Comparison of ENCODE assay signal across 15 cellular contexts in genomic region chr3:56339244-56339643, GRCh38.
DNase-seq lines count a peak whose midpoint lies in the region; ATAC-seq and TF ChIP-seq lines count a peak whose summit lies in the region.
"Had no signal": no experiment of that assay in that cellular context is flagged by ENCODE, and none has a peak within 500 bp of the region (broad histone marks: within the 10 kb centered on the region; RNA-seq: fewer than 3 reads in every experiment).

No MANE protein-coding gene starts in this region.

- peak; percentile 6 for DNase-seq in DMS79 treated with DMSO at 0.1 percent for 48 hours (lab: John Stamatoyannopoulos, UW)
- DNase-seq in DMS79 (lab: John Stamatoyannopoulos, UW) = no peak
- peak in 1 of 2 donors; percentile 5 for DNase-seq in cardiac muscle cell (ENCODE audit: low read depth in 1 of 2, low spot score in 1 of 2)
- no peak for DNase-seq in left ventricle myocardium inferior
- no peak for DNase-seq in lower lobe of right lung
- no peak for DNase-seq in upper lobe of right lung
- no peak for DNase-seq in Kasumi-1 (lab: John Stamatoyannopoulos, UW)
- DNase-seq in EL = no peak
- DNase-seq: Calu3; CD8-positive, alpha-beta T cell; GDM1; HCEC 1CT had no signal

- H3K4me1 ChIP-seq in cardiac muscle cell (ENCODE audit: low read depth) = peaks cover 42% of the 10 kb centered on the region
- H3K4me1 ChIP-seq in left ventricle myocardium inferior = no peaks in the 10 kb centered on the region
- H3K4me1 ChIP-seq in lower lobe of right lung = no peaks in the 10 kb centered on the region
- no peaks in the 10 kb centered on the region for H3K4me1 ChIP-seq in upper lobe of right lung

- ATAC-seq in lower lobe of right lung (peak; percentile 63 to 74), upper lobe of right lung (peak; percentile 68)
- ATAC-seq: CD8-positive, alpha-beta T cell; GM23338 had no signal

- intact Hi-C loops in left ventricle myocardium inferior (cut with micrococcal nuclease) = no loop called here
- intact Hi-C loops in lower lobe of right lung (cut with DNase I) = no loop called here
- intact Hi-C loops in upper lobe of right lung (cut with DNase I) = no loop called here

- H3K27me3 ChIP-seq in cardiac muscle cell (no peaks in the 10 kb centered on the region), left ventricle myocardium inferior (ENCODE audit: low read depth) (peaks cover 25% of the 10 kb centered on the region), lower lobe of right lung (ENCODE audit: low read depth) (no peaks in the 10 kb centered on the region), upper lobe of right lung (peaks cover 3% of the 10 kb centered on the region)
- H3K27me3 ChIP-seq: BLaER1 treated with 17β-estradiol and CSF1 and Interleukin-3, amounts not matched to agents 10 nM and 100 nM had no signal

- H3K27ac ChIP-seq in cardiac muscle cell = peak overlapping the region; percentile 75
- no peak overlapping the region for H3K27ac ChIP-seq in left ventricle myocardium inferior (replicated peaks)
- H3K27ac ChIP-seq in lower lobe of right lung = no peak overlapping the region
- H3K27ac ChIP-seq in upper lobe of right lung = no peak overlapping the region
- H3K27ac ChIP-seq: 22Rv1; BLaER1 treated with 17β-estradiol and CSF1 and Interleukin-3, amounts not matched to agents 10 nM and 100 nM had no signal

- H3K9me3 ChIP-seq in cardiac muscle cell (ENCODE audit: low read depth) (no peaks in the 10 kb centered on the region), left ventricle myocardium inferior (replicated peaks) (no peaks in the 10 kb centered on the region), lower lobe of right lung (no peaks in the 10 kb centered on the region), upper lobe of right lung (no peaks in the 10 kb centered on the region)
- H3K9me3 ChIP-seq: BLaER1 treated with 17β-estradiol and CSF1 and Interleukin-3, amounts not matched to agents 10 nM and 100 nM had no signal

- TF ChIP-seq CTCF in cardiac muscle cell (IDR thresholded peaks at IDR 0.05; ENCODE audit: low read depth, low read length) = no peak
- no peak for TF ChIP-seq CTCF in left ventricle myocardium inferior (IDR thresholded peaks at IDR 0.05; ENCODE audit: borderline replicate concordance)
- TF ChIP-seq CTCF in lower lobe of right lung (IDR thresholded peaks at IDR 0.05) = no peak
- no peak for TF ChIP-seq CTCF in upper lobe of right lung (IDR thresholded peaks at IDR 0.05)

- H3K36me3 ChIP-seq in cardiac muscle cell (no peaks in the 10 kb centered on the region), left ventricle myocardium inferior (no peaks in the 10 kb centered on the region), lower lobe of right lung (no peaks in the 10 kb centered on the region), upper lobe of right lung (no peaks in the 10 kb centered on the region)
- H3K36me3 ChIP-seq: BLaER1 treated with 17β-estradiol and CSF1 and Interleukin-3, amounts not matched to agents 10 nM and 100 nM had no signal

- no peak overlapping the region for H3K4me3 ChIP-seq in cardiac muscle cell
- H3K4me3 ChIP-seq in left ventricle myocardium inferior = no peak overlapping the region
- H3K4me3 ChIP-seq in lower lobe of right lung = no peak overlapping the region
- H3K4me3 ChIP-seq in upper lobe of right lung = no peak overlapping the region
- H3K4me3 ChIP-seq: BLaER1 treated with 17β-estradiol and CSF1 and Interleukin-3, amounts not matched to agents 10 nM and 100 nM; GM23338 had no signal
